In the genomic region with DNA sequence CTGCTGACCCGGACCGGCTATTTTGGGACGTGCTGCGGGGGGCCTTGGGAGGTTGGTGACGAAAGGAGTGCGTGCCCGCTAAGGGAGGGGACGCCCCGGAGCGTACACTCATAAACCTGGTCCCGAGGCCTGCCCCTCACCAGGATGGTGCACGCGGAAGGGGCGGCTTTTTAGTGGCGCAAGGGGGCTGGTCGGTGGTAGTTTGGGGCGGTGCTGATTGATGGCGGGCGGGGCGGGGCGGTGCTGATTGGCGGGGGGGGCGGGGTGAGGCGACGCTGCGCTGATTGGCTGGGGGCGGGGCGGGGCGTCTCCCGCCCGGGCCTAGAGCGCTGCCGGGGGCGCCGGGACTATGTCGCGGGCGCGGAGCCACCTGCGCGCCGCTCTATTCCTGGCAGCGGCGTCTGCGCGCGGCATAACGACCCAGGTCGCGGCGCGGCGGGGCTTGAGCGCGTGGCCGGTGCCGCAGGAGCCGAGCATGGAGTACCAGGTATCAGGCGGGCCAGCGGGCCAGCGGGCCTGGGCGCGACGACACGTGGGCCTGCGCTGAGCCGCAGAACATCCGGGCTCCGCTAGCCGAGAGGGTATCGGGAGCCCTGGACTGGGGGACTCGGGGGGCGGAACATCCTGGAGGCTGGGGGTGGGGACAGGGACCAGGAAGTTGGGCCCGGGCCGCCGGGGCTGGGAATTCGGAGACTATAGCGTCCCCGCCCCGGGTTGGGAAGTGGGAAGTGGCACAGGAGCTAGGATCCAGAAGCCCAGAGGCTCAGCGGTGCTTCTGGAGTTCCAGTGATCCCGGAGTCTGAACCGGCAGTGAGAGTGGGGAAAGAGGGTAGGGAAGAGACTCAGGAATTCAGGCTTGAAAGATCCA, we compare ENCODE assay signal across 8 cellular contexts. TPM values are rescaled to one million over a fixed set of nuclear protein-coding genes. Genes with fewer than 3 reads are reported as not detected.
DNase-seq lines count a peak whose midpoint lies in the region; ATAC-seq, FAIRE-seq and TF ChIP-seq lines count a peak whose summit lies in the region.

A gene with protein sequence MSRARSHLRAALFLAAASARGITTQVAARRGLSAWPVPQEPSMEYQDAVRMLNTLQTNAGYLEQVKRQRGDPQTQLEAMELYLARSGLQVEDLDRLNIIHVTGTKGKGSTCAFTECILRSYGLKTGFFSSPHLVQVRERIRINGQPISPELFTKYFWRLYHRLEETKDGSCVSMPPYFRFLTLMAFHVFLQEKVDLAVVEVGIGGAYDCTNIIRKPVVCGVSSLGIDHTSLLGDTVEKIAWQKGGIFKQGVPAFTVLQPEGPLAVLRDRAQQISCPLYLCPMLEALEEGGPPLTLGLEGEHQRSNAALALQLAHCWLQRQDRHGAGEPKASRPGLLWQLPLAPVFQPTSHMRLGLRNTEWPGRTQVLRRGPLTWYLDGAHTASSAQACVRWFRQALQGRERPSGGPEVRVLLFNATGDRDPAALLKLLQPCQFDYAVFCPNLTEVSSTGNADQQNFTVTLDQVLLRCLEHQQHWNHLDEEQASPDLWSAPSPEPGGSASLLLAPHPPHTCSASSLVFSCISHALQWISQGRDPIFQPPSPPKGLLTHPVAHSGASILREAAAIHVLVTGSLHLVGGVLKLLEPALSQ (plus strand): TSS at position 307 of the 868 bp plus-strand sequence. CDS start 43 bp downstream, at position 350.

- H3K27me3 ChIP-seq in HUES6 (ENCODE audit: control insufficient read depth, insufficient read depth, low read length) (no peaks in the 10 kb centered on the region), mucosa of rectum (ENCODE audit: control insufficient read depth in 2 of 2, insufficient read depth in 2 of 2, low read length in 2 of 2) (no peaks in the 10 kb centered on the region)

- no peak for FAIRE-seq in D721Med (lab: Jason Lieb, UNC)

- peaks cover 15% of the 10 kb centered on the region for H3K36me3 ChIP-seq in HUES6 (ENCODE audit: control insufficient read depth, insufficient read depth, low read length)
- peaks cover 12 to 16% of the 10 kb centered on the region in 2 donors for H3K36me3 ChIP-seq in mucosa of rectum (ENCODE audit: control insufficient read depth in 2 of 2, insufficient read depth in 2 of 2, low read length in 2 of 2)

- ATAC-seq in GM21390 (IDR thresholded peaks at IDR 0.05; ENCODE audit: unreplicated experiment), result peak; percentile 75

- H3K9me3 ChIP-seq in HUES6 (ENCODE audit: control insufficient read depth, insufficient read depth, low read depth, low read length) (no peaks in the 10 kb centered on the region), mucosa of rectum (ENCODE audit: control insufficient read depth in 2 of 2, low read length in 2 of 2) (no peaks in the 10 kb centered on the region)

- H3K4me3 ChIP-seq in HUES6 (ENCODE audit: low read depth, low read length), result peak within 1 kb of the TSS; percentile 99
- H3K4me3 ChIP-seq in epithelial cell of proximal tubule (ENCODE audit: low read depth, low read length), result peak within 1 kb of the TSS; percentile 81
- peak within 1 kb of the TSS; percentile 75 to 93 for H3K4me3 ChIP-seq in mucosa of rectum (ENCODE audit: low read length in 2 of 2)

- peaks cover 13% of the 10 kb centered on the region for H3K4me1 ChIP-seq in HUES6 (ENCODE audit: control insufficient read depth, insufficient read depth, low read length)
- peaks cover 17% of the 10 kb centered on the region in 2 donors for H3K4me1 ChIP-seq in mucosa of rectum (ENCODE audit: control insufficient read depth in 2 of 2, insufficient read depth in 2 of 2, low read length in 2 of 2)

- DNase-seq in D721Med (ENCODE audit: insufficient read length, low spot score) (peak; percentile 98), OCI-M1 (lab: John Stamatoyannopoulos, UW) (peak; percentile 91), activated T-cell treated with anti-CD3 and anti-CD28 coated beads for 48 hours (ENCODE audit: low read depth) (peak; percentile 82), epithelial cell of proximal tubule (ENCODE audit: low read depth) (no peak)
- DNase-seq in stimulated activated CD8-positive, alpha-beta memory T cell treated with anti-CD3 and anti-CD28 coated beads, Interleukin-4, amount 100 ng/mL, for 48 hours, result peak; percentile 88

- H3K27ac ChIP-seq in HUES6 (ENCODE audit: low read depth, low read length) (peak within 1 kb of the TSS; percentile 97), mucosa of rectum (ENCODE audit: low read depth in 2 of 2, low read length in 2 of 2) (peak within 1 kb of the TSS; percentile 90 to 91)

- no peak for TF ChIP-seq CTCF in D721Med (IDR thresholded peaks at IDR 0.05; ENCODE audit: insufficient read depth, missing control alignments)
- no peak for TF ChIP-seq CTCF in epithelial cell of proximal tubule (conservative IDR thresholded peaks at IDR 0.05; ENCODE audit: low read depth, low read length)

- H3K9ac ChIP-seq in HUES6 (ENCODE audit: low read length) (peak within 1 kb of the TSS; percentile 97), mucosa of rectum (ENCODE audit: low read depth in 1 of 2, low read length in 2 of 2) (peak within 1 kb of the TSS; percentile 76 to 93)

RNA-seq across cellular contexts. Expression of the gene that starts here (rescaled TPM):
- total RNA-seq in epithelial cell of proximal tubule, result 104 and 132 TPM in 2 replicates
